In the genomic region with DNA sequence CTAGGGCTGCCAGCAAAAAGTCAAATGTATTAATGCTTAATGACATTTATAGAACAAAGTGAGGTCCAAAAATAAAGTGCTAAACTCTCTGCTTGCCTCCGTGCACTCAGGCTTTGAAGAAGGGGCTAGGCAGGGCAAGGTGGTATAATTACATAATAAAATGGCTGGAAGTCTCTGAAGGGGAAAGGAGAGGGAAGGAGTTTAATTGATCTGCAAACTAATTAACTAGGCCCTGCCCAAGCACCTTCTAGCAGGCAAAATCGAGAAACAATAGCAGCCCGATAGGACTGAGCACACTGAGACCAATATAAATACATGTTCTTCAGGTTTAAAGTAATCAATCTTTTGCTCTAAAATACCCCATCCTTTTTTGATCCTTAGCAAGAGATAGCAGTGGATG, we compare ENCODE assay signal across 20 cellular contexts. TPM values are rescaled to one million over a fixed set of nuclear protein-coding genes. Genes with fewer than 3 reads are reported as not detected.
DNase-seq lines count a peak whose midpoint lies in the region; ATAC-seq and TF ChIP-seq lines count a peak whose summit lies in the region.
"Had no signal": no experiment of that assay in that cellular context is flagged by ENCODE, and none has a peak within 500 bp of the region (broad histone marks: within the 10 kb centered on the region; RNA-seq: fewer than 3 reads in every experiment).

No MANE protein-coding gene starts in this region.

- no peaks in the 10 kb centered on the region for H4K20me1 ChIP-seq in GM23338 (replicated peaks; ENCODE audit: insufficient read depth)

- no peaks in the 10 kb centered on the region for H3K9me3 ChIP-seq in CD4-positive, CD25-positive, alpha-beta regulatory T cell (ENCODE audit: control insufficient read depth in 2 of 2, low read length in 2 of 2)
- H3K9me3 ChIP-seq in mucosa of descending colon: no peaks in the 10 kb centered on the region
- H3K9me3 ChIP-seq: Caco-2, SJSA1 had no signal

- TF ChIP-seq CTCF in GM23338 (conservative IDR thresholded peaks at IDR 0.05; ENCODE audit: low read depth in 2 of 2): no peak
- TF ChIP-seq CTCF in mucosa of descending colon (IDR thresholded peaks at IDR 0.05): no peak

- peak overlapping the region in 2 of 3 donors; percentile 18 to 81 for H3K27ac Mint-ChIP-seq in CD4-positive, CD25-positive, alpha-beta regulatory T cell
- peak overlapping the region; percentile 36; the same call in 1 of the 2 replicates for H3K27ac Mint-ChIP-seq in GM23338
- H3K27ac Mint-ChIP-seq: CD4-positive, alpha-beta T cell had no signal

- H3K36me3 Mint-ChIP-seq in CD4-positive, CD25-positive, alpha-beta regulatory T cell: peaks cover 46% of the 10 kb centered on the region
- H3K36me3 Mint-ChIP-seq in GM23338 (ENCODE audit: low read depth): peaks cover 12% of the 10 kb centered on the region

- H3K4me3 Mint-ChIP-seq in CD4-positive, CD25-positive, alpha-beta regulatory T cell: no peak overlapping the region
- no peak overlapping the region for H3K4me3 Mint-ChIP-seq in GM23338
- H3K4me3 Mint-ChIP-seq: CD4-positive, alpha-beta T cell had no signal

- no peaks in the 10 kb centered on the region for H3K9me2 ChIP-seq in GM23338 (ENCODE audit: insufficient read depth)

- no peaks in the 10 kb centered on the region for H3F3A ChIP-seq in GM23338 (replicated peaks; ENCODE audit: low read depth)

- no peaks in the 10 kb centered on the region for H3K27me3 Mint-ChIP-seq in CD4-positive, CD25-positive, alpha-beta regulatory T cell
- H3K27me3 Mint-ChIP-seq in GM23338 (ENCODE audit: insufficient read depth, low read depth, poor library complexity): no peaks in the 10 kb centered on the region
- H3K27me3 Mint-ChIP-seq: CD4-positive, alpha-beta T cell had no signal

- no peak overlapping the region for H2AFZ ChIP-seq in GM23338

- ATAC-seq in CD4-positive, CD25-positive, alpha-beta regulatory T cell (ENCODE audit: low read depth in 2 of 2): no peak
- ATAC-seq in GM23338: no peak
- peak; percentile 54 for ATAC-seq in mucosa of descending colon
- no peak for ATAC-seq in GM18505 (IDR thresholded peaks at IDR 0.05; ENCODE audit: unreplicated experiment)
- no peak for ATAC-seq in GM21526 (IDR thresholded peaks at IDR 0.05; ENCODE audit: low FRiP score, unreplicated experiment)
- ATAC-seq in HG03378 (IDR thresholded peaks at IDR 0.05; ENCODE audit: unreplicated experiment): no peak
- ATAC-seq: Right ventricle myocardium inferior had no signal

- no peaks in the 10 kb centered on the region for H3K9me3 Mint-ChIP-seq in CD4-positive, CD25-positive, alpha-beta regulatory T cell
- H3K9me3 Mint-ChIP-seq in GM23338: no peaks in the 10 kb centered on the region
- H3K9me3 Mint-ChIP-seq: CD4-positive, alpha-beta T cell had no signal

- H3K4me1 Mint-ChIP-seq in CD4-positive, CD25-positive, alpha-beta regulatory T cell: peaks cover 5 to 17% (median 10%) of the 10 kb centered on the region in 4 donors
- H3K4me1 Mint-ChIP-seq in GM23338: peaks cover 13% of the 10 kb centered on the region

- H3K36me3 ChIP-seq in CD4-positive, CD25-positive, alpha-beta regulatory T cell (ENCODE audit: control insufficient read depth, insufficient read depth, low read length): peaks cover 49% of the 10 kb centered on the region
- H3K36me3 ChIP-seq in GM23338 (ENCODE audit: insufficient read depth) (no peaks in the 10 kb centered on the region), mucosa of descending colon (ENCODE audit: low read depth) (no peaks in the 10 kb centered on the region)

- TF ChIP-seq POLR2A in GM18505 (IDR thresholded peaks at IDR 0.05; ENCODE audit: borderline replicate concordance, extremely low read depth, insufficient read depth, insufficient read length): no peak

- no peaks in the 10 kb centered on the region for H3K4me1 ChIP-seq in CD4-positive, CD25-positive, alpha-beta regulatory T cell (ENCODE audit: control insufficient read depth, insufficient read depth, low read length, poor library complexity, severe bottlenecking)
- 0 out of 2 replicates have a peak, but pooled peaks cover 5% of the 10 kb centered on the region for H3K4me1 ChIP-seq in GM23338 (ENCODE audit: insufficient read depth)
- H3K4me1 ChIP-seq in mucosa of descending colon (ENCODE audit: low read depth): peaks cover 4% of the 10 kb centered on the region
- H3K4me1 ChIP-seq: Caco-2 had no signal

- H3K27me3 ChIP-seq in CD4-positive, CD25-positive, alpha-beta regulatory T cell (ENCODE audit: control insufficient read depth, insufficient read depth, low read length): no peaks in the 10 kb centered on the region
- no peaks in the 10 kb centered on the region for H3K27me3 ChIP-seq in GM23338 (ENCODE audit: insufficient read depth)
- H3K27me3 ChIP-seq: SJSA1 had no signal

- intact Hi-C loops in mucosa of descending colon (cut with DNase I, micrococcal nuclease): no loop called here

- no peak overlapping the region for H3K27ac ChIP-seq in CD4-positive, CD25-positive, alpha-beta regulatory T cell (ENCODE audit: insufficient read depth, low read length, poor library complexity, severe bottlenecking)
- peak overlapping the region; percentile 11 for H3K27ac ChIP-seq in GM23338 (ENCODE audit: low read depth)
- H3K27ac ChIP-seq: SJSA1 had no signal

- DNase-seq in CD4-positive, CD25-positive, alpha-beta regulatory T cell: no peak
- DNase-seq in GM23338 (ENCODE audit: low spot score): no peak
- peak; percentile 88 for DNase-seq in NCI-H69 (lab: John Stamatoyannopoulos, UW)
- no peak for DNase-seq in mucosa of descending colon
- DNase-seq: Caco-2; CD4-positive, alpha-beta T cell; DMS 273 treated with DMSO at 0.1 percent for 48 hours; DMS79 treated with DMSO at 0.1 percent for 48 hours; GOT3; HCEC 1CT; KG1; NCI-H1092; NCI-H1930; NCI-H226; NCI-H510A treated with DMSO at 0.1 percent for 48 hours had no signal

- no peaks in the 10 kb centered on the region for H3K79me2 ChIP-seq in GM23338 (replicated peaks; ENCODE audit: insufficient read depth)

- no peak overlapping the region for H3K4me3 ChIP-seq in CD4-positive, CD25-positive, alpha-beta regulatory T cell (ENCODE audit: low read depth, low read length)
- no peak overlapping the region for H3K4me3 ChIP-seq in GM23338
- H3K4me3 ChIP-seq in mucosa of descending colon: no peak overlapping the region
- H3K4me3 ChIP-seq: SJSA1 had no signal

- H3K4me2 ChIP-seq in GM23338: no peak overlapping the region

TF ChIP-seq in GM23338, 12 proteins besides CTCF, POLR2A, EP300 and RAD21 (continues in another document):
- TF ChIP-seq REST (IDR thresholded peaks at IDR 0.05; ENCODE audit: unreplicated experiment) (no peak), EZH2phosphoT487 (IDR thresholded peaks at IDR 0.05; ENCODE audit: unreplicated experiment) (no peak), ZNF331 (CRISPR knock-in tag; IDR thresholded peaks at IDR 0.05; ENCODE audit: low read depth) (no peak), NANOG (IDR thresholded peaks at IDR 0.05; ENCODE audit: borderline replicate concordance) (no peak), CREB1 (CRISPR knock-in tag; IDR thresholded peaks at IDR 0.05; ENCODE audit: low read depth) (no peak), POLR2AphosphoS5 (IDR thresholded peaks at IDR 0.05; ENCODE audit: low read depth) (no peak), ZNF114 (CRISPR knock-in tag; IDR thresholded peaks at IDR 0.05) (no peak)

RNA-seq across cellular contexts. Expression of gene DIS3L, which starts 13.0 kb away (rescaled TPM):
- total RNA-seq in CD4-positive, CD25-positive, alpha-beta regulatory T cell: 24.3 TPM
- 10 to 100 TPM; 23.4 to 35.9 (median 28.5) TPM for polyA plus RNA-seq in CD4-positive, CD25-positive, alpha-beta regulatory T cell
- total RNA-seq in GM23338 (2014; rRNA removed; shearing (Covaris generic)): 21.8 and 35.7 TPM in 2 replicates
- 7.1 and 8.9 TPM in 2 replicates for polyA plus RNA-seq in GM23338 (2016; fragmentation: Nextera tagmentation; extraction: Ambion mirVana)
- total RNA-seq in mucosa of descending colon: 10 to 100 TPM; 15.5 to 31.9 (median 23.9) TPM

RNA-seq across cellular contexts. Expression of gene TIPIN, which starts 50.1 kb away (rescaled TPM):
- 6.0 TPM for total RNA-seq in CD4-positive, CD25-positive, alpha-beta regulatory T cell
- polyA plus RNA-seq in CD4-positive, CD25-positive, alpha-beta regulatory T cell: 10 to 100 TPM in 2 of 4 donors, 1 to 10 TPM in 2; 6.8 to 11.2 (median 9.4) TPM
- 25.3 and 39.0 TPM in 2 replicates for total RNA-seq in GM23338 (2014; rRNA removed; shearing (Covaris generic))
- 32.7 and 39.1 TPM in 2 replicates for polyA plus RNA-seq in GM23338 (2016; fragmentation: Nextera tagmentation; extraction: Ambion mirVana)
- total RNA-seq in mucosa of descending colon: 1 to 10 TPM; 5.8 to 7.0 (median 5.9) TPM

RNA-seq across cellular contexts. Expression of gene MEGF11, which starts 52.8 kb away (rescaled TPM):
- not detected for total RNA-seq in CD4-positive, CD25-positive, alpha-beta regulatory T cell
- polyA plus RNA-seq in CD4-positive, CD25-positive, alpha-beta regulatory T cell: under 1 TPM in 3 of 4 donors, not detected in 1; 0.02 to 0.29 (median 0.21) TPM
- total RNA-seq in GM23338 (2014; rRNA removed; shearing (Covaris generic)): 1.3 and 2.4 TPM in 2 replicates
- polyA plus RNA-seq in GM23338 (2016; fragmentation: Nextera tagmentation; extraction: Ambion mirVana): 1.1 and 1.9 TPM in 2 replicates
- under 1 TPM; 0.12 to 0.29 (median 0.19) TPM for total RNA-seq in mucosa of descending colon
- total RNA-seq: CD4-positive, alpha-beta T cell; Right ventricle myocardium inferior had no signal
